ENCODE assay signal across 10 cellular contexts in genomic region chr3:62131620-62132019, GRCh38.
DNase-seq lines count a peak whose midpoint lies in the region; ATAC-seq and TF ChIP-seq lines count a peak whose summit lies in the region.
"Had no signal": no experiment of that assay in that cellular context is flagged by ENCODE, and none has a peak within 500 bp of the region (broad histone marks: within the 10 kb centered on the region; RNA-seq: fewer than 3 reads in every experiment).

No MANE protein-coding gene starts in this region.

- intact Hi-C loops in body of pancreas (cut with DNase I), result no loop called here
- intact Hi-C loops in activated T-helper 2 cell treated with anti-CD3 and anti-CD28 coated beads, Interferon-gamma antibody, Interleukin-2, Interleukin-4, amounts not matched to agents 10 μg/mL and 5 μg/mL and 100 μg/mL, durations not matched to agents 14 hours and 24 hours and 36 hours (cut with micrococcal nuclease), result no loop called here

- no peaks in the 10 kb centered on the region for H3K9me3 Mint-ChIP-seq in activated T-helper 2 cell treated with anti-CD3 and anti-CD28 coated beads, Interferon-gamma antibody, Interleukin-2, Interleukin-4, amounts not matched to agents 10 μg/mL and 5 μg/mL and 100 μg/mL, durations not matched to agents 14 hours and 24 hours and 36 hours

- H3K4me3 ChIP-seq in BE2C (ENCODE audit: low read depth, low read length), result no peak overlapping the region
- H3K4me3 ChIP-seq in Jurkat, Clone E6-1 (ENCODE audit: low read length), result no peak overlapping the region
- no peak overlapping the region for H3K4me3 ChIP-seq in body of pancreas
- H3K4me3 ChIP-seq in liver (ENCODE audit: low read depth in 1 of 3, low read length in 3 of 3), result no peak overlapping the region

- TF ChIP-seq CTCF in BE2C (IDR thresholded peaks at IDR 0.05; ENCODE audit: low read depth, low read length) (peak; percentile 71), body of pancreas (IDR thresholded peaks at IDR 0.05) (peak in 6 of 7 experiments; percentile 21 to 47 (median 28)), liver (IDR thresholded peaks at IDR 0.05; ENCODE audit: low read depth, low read length, missing input control) (peak; percentile 25)

- peak; percentile 72 to 74 for TF ChIP-seq RAD21 in liver (IDR thresholded peaks at IDR 0.05)

- H3K4me1 ChIP-seq in BE2C (no peaks in the 10 kb centered on the region), body of pancreas (no peaks in the 10 kb centered on the region), liver (ENCODE audit: control insufficient read depth in 4 of 4, insufficient read depth in 4 of 4, low read length in 3 of 4) (no peaks in the 10 kb centered on the region)

- H3K9me3 ChIP-seq in BE2C, result no peaks in the 10 kb centered on the region
- H3K9me3 ChIP-seq in body of pancreas, result no peaks in the 10 kb centered on the region
- H3K9me3 ChIP-seq in liver (ENCODE audit: control insufficient read depth in 4 of 4, low read length in 3 of 4), result no peaks in the 10 kb centered on the region

- H3K27me3 ChIP-seq in BE2C (peaks cover 44% of the 10 kb centered on the region), body of pancreas (no peaks in the 10 kb centered on the region), liver (ENCODE audit: control insufficient read depth in 4 of 4, insufficient read depth in 4 of 4, low read length in 3 of 4) (no peaks in the 10 kb centered on the region)

- H3K4me3 Mint-ChIP-seq in activated T-helper 2 cell treated with anti-CD3 and anti-CD28 coated beads, Interferon-gamma antibody, Interleukin-2, Interleukin-4, amounts not matched to agents 10 μg/mL and 5 μg/mL and 100 μg/mL, durations not matched to agents 14 hours and 24 hours and 36 hours (ENCODE audit: low read depth), result no peak overlapping the region

- no peaks in the 10 kb centered on the region for H3K36me3 Mint-ChIP-seq in activated T-helper 2 cell treated with anti-CD3 and anti-CD28 coated beads, Interferon-gamma antibody, Interleukin-2, Interleukin-4, amounts not matched to agents 10 μg/mL and 5 μg/mL and 100 μg/mL, durations not matched to agents 14 hours and 24 hours and 36 hours (ENCODE audit: low read depth)
- H3K36me3 Mint-ChIP-seq: activated naive CD4-positive, alpha-beta T cell treated with anti-CD3 and anti-CD28 coated beads, Interleukin-2, amount 50 U/mL, for 72 hours had no signal

- no peaks in the 10 kb centered on the region for H3K27me3 Mint-ChIP-seq in activated T-helper 2 cell treated with anti-CD3 and anti-CD28 coated beads, Interferon-gamma antibody, Interleukin-2, Interleukin-4, amounts not matched to agents 10 μg/mL and 5 μg/mL and 100 μg/mL, durations not matched to agents 14 hours and 24 hours and 36 hours (ENCODE audit: low read depth)

- no peak overlapping the region for H3K27ac Mint-ChIP-seq in activated T-helper 2 cell treated with anti-CD3 and anti-CD28 coated beads, Interferon-gamma antibody, Interleukin-2, Interleukin-4, amounts not matched to agents 10 μg/mL and 5 μg/mL and 100 μg/mL, durations not matched to agents 14 hours and 24 hours and 36 hours
- H3K27ac Mint-ChIP-seq: activated naive CD4-positive, alpha-beta T cell treated with anti-CD3 and anti-CD28 coated beads, Interleukin-2, amount 50 U/mL, for 72 hours had no signal

- no peak overlapping the region for H3K27ac ChIP-seq in body of pancreas
- no peak overlapping the region for H3K27ac ChIP-seq in liver (ENCODE audit: low read depth in 1 of 2, low read length in 2 of 2)

- 26 to 38% methylated on average over 3 of the region's 3 CpGs for WGBS in body of pancreas, 2 donors
- 46% methylated on average over 3 of the region's 3 CpGs for WGBS in liver

- H3K36me3 ChIP-seq in BE2C (no peaks in the 10 kb centered on the region), body of pancreas (replicated peaks in 1 of 2; ENCODE audit: insufficient read depth in 1 of 2, low read depth in 2 of 2) (no peaks in the 10 kb centered on the region), liver (ENCODE audit: control insufficient read depth in 4 of 4, insufficient read depth in 3 of 4, low read depth in 1 of 4, low read length in 3 of 4) (no peaks in the 10 kb centered on the region)

- ATAC-seq in body of pancreas, result no peak
- ATAC-seq in GM18858 (IDR thresholded peaks at IDR 0.05; ENCODE audit: unreplicated experiment), result no peak
- ATAC-seq in HG02642 (IDR thresholded peaks at IDR 0.05; ENCODE audit: poor library complexity, unreplicated experiment), result no peak
- no peak for ATAC-seq in GM18907 (IDR thresholded peaks at IDR 0.05; ENCODE audit: unreplicated experiment)
- ATAC-seq: activated naive CD4-positive, alpha-beta T cell treated with anti-CD3 and anti-CD28 coated beads, Interleukin-2, amount 50 U/mL, for 72 hours had no signal

- H3K4me1 Mint-ChIP-seq in activated T-helper 2 cell treated with anti-CD3 and anti-CD28 coated beads, Interferon-gamma antibody, Interleukin-2, Interleukin-4, amounts not matched to agents 10 μg/mL and 5 μg/mL and 100 μg/mL, durations not matched to agents 14 hours and 24 hours and 36 hours (ENCODE audit: low read depth), result no peaks in the 10 kb centered on the region

- H3K9ac ChIP-seq in liver (ENCODE audit: low read depth in 1 of 2, low read length in 2 of 2), result no peak overlapping the region

- DNase-seq in BE2C (no peak), body of pancreas (no peak)
- DNase-seq in Jurkat, Clone E6-1 (ENCODE audit: low read depth, low spot score), result peak; percentile 11
- no peak for DNase-seq in activated T-helper 2 cell treated with anti-CD3 and anti-CD28 coated beads, Interferon-gamma antibody, Interleukin-2, Interleukin-4, amounts not matched to agents 10 μg/mL and 5 μg/mL and 100 μg/mL, durations not matched to agents 14 hours and 24 hours and 36 hours (ENCODE audit: low spot score)
- DNase-seq: stimulated activated CD4-positive, alpha-beta T cell treated with anti-CD3 and anti-CD28 coated beads, Interleukin-4, amount 100 ng/mL, for 4 hours had no signal

- TF ChIP-seq POLR2A in body of pancreas (IDR thresholded peaks at IDR 0.05), result no peak

TF ChIP-seq in liver, 16 proteins besides CTCF, POLR2A, EP300 and RAD21:
- TF ChIP-seq FOXA1 (IDR thresholded peaks at IDR 0.05) (no peak), GABPA (IDR thresholded peaks at IDR 0.05 in 1 of 2, conservative IDR thresholded peaks at IDR 0.05 in 1 of 2) (no peak), JUND (IDR thresholded peaks at IDR 0.05) (no peak), REST (IDR thresholded peaks at IDR 0.05) (no peak), EGR1 (IDR thresholded peaks at IDR 0.05; ENCODE audit: low read depth in 2 of 2) (no peak), FOXA2 (IDR thresholded peaks at IDR 0.05) (no peak), TAF1 (conservative IDR thresholded peaks at IDR 0.05) (no peak), HNF4G (IDR thresholded peaks at IDR 0.05) (no peak), RXRA (IDR thresholded peaks at IDR 0.05) (no peak), YY1 (IDR thresholded peaks at IDR 0.05) (no peak), NR2F2 (IDR thresholded peaks at IDR 0.05) (no peak), SP1 (IDR thresholded peaks at IDR 0.05) (no peak), ATF3 (IDR thresholded peaks at IDR 0.05) (no peak)
